In genomic region chr12:26113853-26114719, GRCh38 we compare ENCODE assay signal across 8 cellular contexts. TPM values are rescaled to one million over a fixed set of nuclear protein-coding genes. Genes with fewer than 3 reads are reported as not detected.
A peak's percentile ranks its signal among the peaks of the same experiment; 100 is the strongest.
DNase-seq lines count a peak whose midpoint lies in the region; ATAC-seq, FAIRE-seq and TF ChIP-seq lines count a peak whose summit lies in the region.

No MANE protein-coding gene starts in this region.

- peak overlapping the region; percentile 38 to 70 (median 64) for H3K4me3 ChIP-seq in keratinocyte (ENCODE audit: control insufficient read depth in 2 of 3, extremely low read depth in 1 of 3, insufficient read depth in 2 of 3, low read depth in 1 of 3, low read length in 3 of 3)

- dilution Hi-C loops in keratinocyte (cut with MboI; ENCODE audit: extremely low pct_ligation_motif_present, low sequenced_read_pairs): no loop called here

- peak overlapping the region; percentile 92 for H3K4me2 ChIP-seq in keratinocyte (ENCODE audit: control insufficient read depth, extremely low read depth, insufficient read depth, low read depth, low read length)

- no peak for FAIRE-seq in keratinocyte (lab: Jason Lieb, UNC)

- ATAC-seq in HG02759 (IDR thresholded peaks at IDR 0.05; ENCODE audit: unreplicated experiment): peak; percentile 89

- no peaks in the 10 kb centered on the region for H3K9me1 ChIP-seq in keratinocyte (ENCODE audit: control insufficient read depth, extremely low read depth, insufficient read depth, low read length)

- peaks cover 27% of the 10 kb centered on the region for H3K4me1 ChIP-seq in keratinocyte (ENCODE audit: control insufficient read depth, extremely low read depth, insufficient read depth, low read length)

- H2AFZ ChIP-seq in keratinocyte (ENCODE audit: control insufficient read depth, low read length): peak overlapping the region; percentile 64

- TF ChIP-seq CTCF in keratinocyte (optimal IDR thresholded peaks at IDR 0.05 in 1 of 3, IDR thresholded peaks at IDR 0.05 in 1 of 3, conservative IDR thresholded peaks at IDR 0.05 in 1 of 3; ENCODE audit: extremely low read depth in 1 of 3, insufficient read depth in 2 of 3, low read length in 3 of 3): peak; percentile 29 to 48 (median 41)

- no peaks in the 10 kb centered on the region for H3K9me3 ChIP-seq in keratinocyte (ENCODE audit: control insufficient read depth, low read depth, low read length)

- no peaks in the 10 kb centered on the region for H3K36me3 ChIP-seq in keratinocyte (ENCODE audit: control insufficient read depth in 2 of 2, extremely low read depth in 1 of 2, insufficient read depth in 2 of 2, low read length in 2 of 2)

- peak overlapping the region; percentile 82 for H3K9ac ChIP-seq in keratinocyte (ENCODE audit: control insufficient read depth, extremely low read depth, insufficient read depth, low read length)

- no peaks in the 10 kb centered on the region for H3K27me3 ChIP-seq in keratinocyte (ENCODE audit: control insufficient read depth, extremely low read depth, insufficient read depth, low read length)

- no peaks in the 10 kb centered on the region for H3K79me2 ChIP-seq in keratinocyte (ENCODE audit: control insufficient read depth, insufficient read depth, low read length)

- peak; percentile 53 to 65 for DNase-seq in NCI-H187 (lab: John Stamatoyannopoulos, UW)
- DNase-seq in NCI-H187 treated with DMSO at 0.1 percent for 48 hours (lab: John Stamatoyannopoulos, UW): no peak
- peak; percentile 64 to 85 for DNase-seq in NCI-H1930 (lab: John Stamatoyannopoulos, UW)
- peak; percentile 31 for DNase-seq in activated CD4-positive, CD25-positive, alpha-beta regulatory T cell treated with anti-CD3 and anti-CD28 coated beads, Interleukin-2, amount 50 U/mL, for 16 hours (ENCODE audit: low read depth, low spot score)
- DNase-seq in cerebellar nuclear complex (lab: John Stamatoyannopoulos, UW): peak; percentile 25 to 44
- DNase-seq in keratinocyte (ENCODE audit: low read depth, low spot score): peak; percentile 50
- peak; percentile 80 for DNase-seq in stimulated activated CD4-positive, alpha-beta T cell treated with anti-CD3 and anti-CD28 coated beads, Interleukin-12 subunit alpha, Interleukin-12 subunit beta, amount 100 ng/mL, for 4 hours

- peak overlapping the region; percentile 74 for H3K27ac ChIP-seq in keratinocyte (ENCODE audit: control insufficient read depth, insufficient read depth, low read length)

- no peaks in the 10 kb centered on the region for H4K20me1 ChIP-seq in keratinocyte (ENCODE audit: control insufficient read depth, extremely low read depth, insufficient read depth, low read length)

RNA-seq across cellular contexts. Expression of gene BHLHE41, which starts 10.8 kb away (rescaled TPM):
- 1.4 to 6.0 TPM (median 1.7 TPM) in 3 replicates for polyA plus RNA-seq in keratinocyte
- polyA plus RNA-seq in keratinocyte (2011; ENCODE audit: low read depth): 7.2 TPM
- polyA plus RNA-seq in keratinocyte (2011; cell fraction: cytosol; rRNA removed): 1.7 TPM in 2 replicates
- polyA plus RNA-seq in keratinocyte (2011; cell fraction: nucleus; rRNA removed): 5.4 and 6.0 TPM in 2 replicates
- polyA plus RNA-seq in keratinocyte (2012; ENCODE audit: low replicate concordance): 3.9 and 4.1 TPM in 2 replicates
- 1.1 to 21.2 TPM (median 2.3 TPM) in 3 replicates for polyA minus RNA-seq in keratinocyte
- polyA minus RNA-seq in keratinocyte (2011; cell fraction: cytosol; rRNA and poly(A)+ RNA removed): not detected
- polyA minus RNA-seq in keratinocyte (2011; cell fraction: nucleus; rRNA and poly(A)+ RNA removed): 0.53 and 5.0 TPM in 2 replicates
